ENCODE assay signal across 13 cellular contexts in the genomic region with DNA sequence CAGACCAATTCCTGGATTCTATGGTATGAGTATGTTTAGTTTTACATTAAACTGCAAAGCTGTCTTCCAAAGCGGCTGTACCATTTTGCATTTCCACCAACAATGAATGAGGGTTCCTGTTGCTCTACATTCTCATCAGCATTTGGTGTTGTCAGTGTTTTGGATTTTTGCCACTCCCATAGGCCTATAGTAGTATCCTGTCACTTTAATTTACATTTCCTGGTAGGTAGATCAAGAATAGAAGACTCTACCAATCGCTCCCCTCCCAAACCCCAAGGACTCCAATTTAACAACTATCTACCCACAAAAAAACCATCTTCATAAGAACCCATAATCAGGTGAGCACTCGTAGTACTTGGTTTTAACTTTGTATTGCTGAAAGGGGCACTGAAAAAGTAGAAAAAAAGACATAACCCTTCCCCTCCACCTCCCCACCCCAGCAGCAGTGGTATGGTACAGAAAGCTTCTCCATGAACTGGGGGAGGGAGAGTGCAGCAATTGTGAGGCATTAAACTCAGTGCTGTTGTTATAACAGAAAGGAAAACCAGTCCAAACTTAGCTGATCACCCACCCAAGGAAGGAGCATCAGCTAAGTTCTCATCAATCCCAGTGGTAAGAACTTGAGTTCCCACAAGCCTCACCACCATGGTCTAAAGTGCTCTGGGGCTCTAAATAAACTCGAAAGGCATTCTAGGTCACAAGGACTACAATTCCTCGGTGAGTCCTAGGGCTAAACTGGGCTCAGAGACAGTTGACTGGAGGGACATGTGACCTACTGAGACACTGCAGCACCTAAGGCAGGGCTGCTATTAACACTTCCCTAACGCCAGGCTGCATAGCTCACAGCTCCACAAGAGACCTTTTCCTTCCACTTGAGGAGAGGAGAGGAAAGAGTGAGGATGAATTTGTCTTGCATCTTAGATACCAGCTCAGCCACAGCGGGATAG. TPM values are rescaled to one million over a fixed set of nuclear protein-coding genes. Genes with fewer than 3 reads are reported as not detected.
DNase-seq lines count a peak whose midpoint lies in the region; ATAC-seq and TF ChIP-seq lines count a peak whose summit lies in the region.
"Had no signal": no experiment of that assay in that cellular context is flagged by ENCODE, and none has a peak within 500 bp of the region (broad histone marks: within the 10 kb centered on the region; RNA-seq: fewer than 3 reads in every experiment).

No MANE protein-coding gene starts in this region.

- peaks cover 7 to 8% of the 10 kb centered on the region in 2 donors for H3K9me3 Mint-ChIP-seq in activated naive CD4-positive, alpha-beta T cell treated with anti-CD3 and anti-CD28 coated beads, Interleukin-2, amount 50 U/mL, for 72 hours

- no peaks in the 10 kb centered on the region for H3K4me1 ChIP-seq in adrenal gland (replicated peaks in 1 of 2)

- intact Hi-C loops in adrenal gland (cut with DNase I) = loop anchor here in 1 of 2 donors (10.0 kb wide), 1 partner anchor 535 kb away; no protein-coding TSS in a partner anchor

- H3K36me3 ChIP-seq in adrenal gland (replicated peaks in 1 of 2) = no peaks in the 10 kb centered on the region

- H3K27me3 ChIP-seq in adrenal gland = no peaks in the 10 kb centered on the region

- H3K9me3 ChIP-seq in adrenal gland (replicated peaks in 1 of 3) = no peaks in the 10 kb centered on the region

- peaks cover 23 to 60% of the 10 kb centered on the region in 2 donors for H3K36me3 Mint-ChIP-seq in activated naive CD4-positive, alpha-beta T cell treated with anti-CD3 and anti-CD28 coated beads, Interleukin-2, amount 50 U/mL, for 72 hours
- H3K36me3 Mint-ChIP-seq: CD4-positive, alpha-beta memory T cell had no signal

- no peak overlapping the region for H3K27ac ChIP-seq in adrenal gland

- 73 to 84% (median 79%) methylated on average over 6 to 7 of the region's 7 CpGs for WGBS in adrenal gland, 4 donors

- DNase-seq in CD1c-positive myeloid dendritic cell (ENCODE audit: extremely low spot score) (peak; percentile 15), adrenal gland (no peak), GM13977 (ENCODE audit: low spot score) (no peak)
- no peak for DNase-seq in activated naive CD4-positive, alpha-beta T cell treated with anti-CD3 and anti-CD28 coated beads, Interleukin-2, amount 50 U/mL, for 72 hours (ENCODE audit: low spot score in 2 of 2)
- DNase-seq: activated gamma-delta T cell; CD4-positive, alpha-beta memory T cell; midbrain; NCI-H82; retina had no signal

- H3K4me3 ChIP-seq in adrenal gland = no peak overlapping the region

- TF ChIP-seq POLR2A in adrenal gland (IDR thresholded peaks at IDR 0.05) = no peak

- in situ Hi-C loops in GM13977 (cut with MboI; ENCODE audit: low pct_unique_long_range_greater_than_20kb, low sequenced_read_pairs, unreplicated experiment) = loop anchor here (10.0 to 25.0 kb wide), 2 partner anchors 55 to 533 kb away; no protein-coding TSS in a partner anchor

- H3K27ac Mint-ChIP-seq in activated naive CD4-positive, alpha-beta T cell treated with anti-CD3 and anti-CD28 coated beads, Interleukin-2, amount 50 U/mL, for 72 hours = peak overlapping the region; percentile 98 to 100

- peak; percentile 34 for ATAC-seq in GM19035 (IDR thresholded peaks at IDR 0.05; ENCODE audit: unreplicated experiment)
- peak; percentile 44 for ATAC-seq in HG03066 (IDR thresholded peaks at IDR 0.05; ENCODE audit: low read depth, unreplicated experiment)
- peak in 1 of 2 donors; percentile 27 for ATAC-seq in activated naive CD4-positive, alpha-beta T cell treated with anti-CD3 and anti-CD28 coated beads, Interleukin-2, amount 50 U/mL, for 72 hours
- ATAC-seq in HG02623 (IDR thresholded peaks at IDR 0.05; ENCODE audit: unreplicated experiment) = no peak
- ATAC-seq in HG02763 (IDR thresholded peaks at IDR 0.05; ENCODE audit: unreplicated experiment) = no peak

- TF ChIP-seq CTCF in adrenal gland (IDR thresholded peaks at IDR 0.05) (no peak), GM13977 (IDR thresholded peaks at IDR 0.05; ENCODE audit: extremely low read depth, insufficient read depth, missing control alignments) (no peak)

RNA-seq across cellular contexts. Expression of gene CYTIP, which starts 35.5 kb away (rescaled TPM):
- total RNA-seq in activated naive CD4-positive, alpha-beta T cell treated with anti-CD3 and anti-CD28 coated beads, Interleukin-2, amount 50 U/mL, for 72 hours = 100 to 1,000 TPM; 417 to 596 TPM
- total RNA-seq in adrenal gland = 1 to 10 TPM in 7 of 8 donors, under 1 TPM in 1; 0.72 to 6.7 (median 4.3) TPM
- polyA plus RNA-seq in adrenal gland = 1 to 10 TPM in 2 of 3 donors, under 1 TPM in 1; 0.94 to 3.9 (median 2.5) TPM

Comparison
In these comparisons a context has a peak if more than half of its experiments do, and no peak if none do; other contexts are left out.
1. ATAC-seq: peak in GM19035 (single experiment) and HG03066 (single experiment); none in HG02623 (single experiment) and HG02763 (single experiment).
2. RNA of gene CYTIP, which starts 35.5 kb away (total RNA-seq): 417 to 596 TPM in activated naive CD4-positive, alpha-beta T cell treated with anti-CD3 and anti-CD28 coated beads, Interleukin-2, amount 50 U/mL, for 72 hours; 0.72 to 6.7 TPM in adrenal gland; every median in the first group is over 10 times any median in the second.